8 cellular contexts compared by ENCODE assay signal in genomic region chr19:53394522-53394973, GRCh38. TPM values are rescaled to one million over a fixed set of nuclear protein-coding genes. Genes with fewer than 3 reads are reported as not detected.
DNase-seq lines count a peak whose midpoint lies in the region; ATAC-seq and TF ChIP-seq lines count a peak whose summit lies in the region.

No MANE protein-coding gene starts in this region.

- H3K4me1 Mint-ChIP-seq in GM23338: peaks cover 29% of the 10 kb centered on the region

- H3F3A ChIP-seq in GM23338 (replicated peaks; ENCODE audit: low read depth): peaks cover 3% of the 10 kb centered on the region; the same call in 1 of the 2 replicates

- DNase-seq in GM23338 (ENCODE audit: low spot score) (peak; percentile 84), glomerular visceral epithelial cell (ENCODE audit: extremely low spot score) (peak; percentile 66), omental fat pad (ENCODE audit: low spot score) (peak; percentile 24), SIG-M5 (lab: John Stamatoyannopoulos, UW) (no peak), NCI-H1694 treated with DMSO at 0.1 percent for 48 hours (lab: John Stamatoyannopoulos, UW) (no peak)

- ATAC-seq in GM23338: peak; percentile 47
- ATAC-seq in omental fat pad (ENCODE audit: low FRiP score): peak; percentile 32
- no peak for ATAC-seq in GM21390 (IDR thresholded peaks at IDR 0.05; ENCODE audit: unreplicated experiment)

- no peak for TF ChIP-seq CTCF in GM23338 (conservative IDR thresholded peaks at IDR 0.05; ENCODE audit: low read depth in 2 of 2)
- TF ChIP-seq CTCF in WI38 (IDR thresholded peaks at IDR 0.05; ENCODE audit: low read depth, low read length): no peak
- no peak for TF ChIP-seq CTCF in omental fat pad (IDR thresholded peaks at IDR 0.05)

- peaks cover 3% of the 10 kb centered on the region; the same call in 1 of the 2 replicates for H3K9me2 ChIP-seq in GM23338 (ENCODE audit: insufficient read depth)

- H3K27ac ChIP-seq in ACC112 (ENCODE audit: low read depth, low read length) (peak overlapping the region; percentile 68), GM23338 (ENCODE audit: low read depth) (peak overlapping the region; percentile 89)

- H3K36me3 Mint-ChIP-seq in GM23338 (ENCODE audit: low read depth): peaks cover 7% of the 10 kb centered on the region

- peaks cover 21% of the 10 kb centered on the region for H3K27me3 Mint-ChIP-seq in GM23338 (ENCODE audit: insufficient read depth, low read depth, poor library complexity)

- H2AFZ ChIP-seq in ACC112 (ENCODE audit: low read length, unreplicated experiment) (peak overlapping the region; percentile 85), GM23338 (peak overlapping the region; percentile 29)

- H3K27ac Mint-ChIP-seq in GM23338: peak overlapping the region; percentile 88

- H3K79me2 ChIP-seq in ACC112 (ENCODE audit: control insufficient read depth, insufficient read depth, low read length, unreplicated experiment) (peaks cover 13% of the 10 kb centered on the region), GM23338 (replicated peaks; ENCODE audit: insufficient read depth) (peaks cover 15% of the 10 kb centered on the region)

- no peaks in the 10 kb centered on the region for H3K36me3 ChIP-seq in ACC112 (ENCODE audit: insufficient read depth, low read length)
- H3K36me3 ChIP-seq in GM23338 (ENCODE audit: insufficient read depth): peaks cover 6% of the 10 kb centered on the region; the same call in 1 of the 2 replicates

- H3K4me2 ChIP-seq in GM23338: peak overlapping the region; percentile 100

- H3K27me3 ChIP-seq in ACC112 (ENCODE audit: insufficient read depth, low read length) (no peaks in the 10 kb centered on the region), GM23338 (ENCODE audit: insufficient read depth) (no peaks in the 10 kb centered on the region)

- peak overlapping the region; percentile 98 for H3K4me3 Mint-ChIP-seq in GM23338

- H3K4me1 ChIP-seq in ACC112 (ENCODE audit: control insufficient read depth, insufficient read depth, low read length, unreplicated experiment) (no peaks in the 10 kb centered on the region), GM23338 (ENCODE audit: insufficient read depth) (peaks cover 39% of the 10 kb centered on the region)

- H3K4me3 ChIP-seq in ACC112 (ENCODE audit: low read depth, low read length): peak overlapping the region; percentile 87
- peak overlapping the region; percentile 97 for H3K4me3 ChIP-seq in GM23338
- peak overlapping the region; percentile 70 for H3K4me3 ChIP-seq in WI38 (ENCODE audit: low read depth, low read length)

- peaks cover 9% of the 10 kb centered on the region; the same call in 1 of the 2 replicates for H4K20me1 ChIP-seq in GM23338 (replicated peaks; ENCODE audit: insufficient read depth)

- no peaks in the 10 kb centered on the region for H3K9me3 Mint-ChIP-seq in GM23338

TF ChIP-seq in GM23338, 12 proteins besides CTCF, POLR2A, EP300 and RAD21:
- peak; percentile 27; the same call in 1 of the 2 replicates for TF ChIP-seq ETS1 (IDR thresholded peaks at IDR 0.05)
- no peak for TF ChIP-seq POLR2AphosphoS5 (IDR thresholded peaks at IDR 0.05; ENCODE audit: low read depth)

RNA-seq across cellular contexts. Expression of gene ZNF765, which starts 0.4 kb away (rescaled TPM):
- total RNA-seq in GM23338 (2014; rRNA removed; shearing (Covaris generic)): 30.0 and 33.4 TPM in 2 replicates
- 9.8 and 10.3 TPM in 2 replicates for polyA plus RNA-seq in GM23338 (2016; fragmentation: Nextera tagmentation; extraction: Ambion mirVana)
- 10 to 100 TPM in 2 of 4 donors, 1 to 10 TPM in 2; 8.5 to 19.4 (median 9.6) TPM for total RNA-seq in omental fat pad

RNA-seq across cellular contexts. Expression of gene ZNF525, which starts 29.0 kb away (rescaled TPM):
- total RNA-seq in GM23338 (2014; rRNA removed; shearing (Covaris generic)): 74.0 and 99.8 TPM in 2 replicates
- 29.5 and 39.3 TPM in 2 replicates for polyA plus RNA-seq in GM23338 (2016; fragmentation: Nextera tagmentation; extraction: Ambion mirVana)
- 10 to 100 TPM in 1 of 4 donors, 1 to 10 TPM in 3; 3.7 to 13.3 (median 7.6) TPM for total RNA-seq in omental fat pad

RNA-seq across cellular contexts. Expression of gene ZNF761, which starts 37.2 kb away (rescaled TPM):
- total RNA-seq in GM23338 (2014; rRNA removed; shearing (Covaris generic)): 35.0 and 40.1 TPM in 2 replicates
- polyA plus RNA-seq in GM23338 (2016; fragmentation: Nextera tagmentation; extraction: Ambion mirVana): 13.4 and 17.1 TPM in 2 replicates
- total RNA-seq in omental fat pad: 10 to 100 TPM; 10.4 to 16.8 (median 14.2) TPM

Comparison
In these comparisons a context has a peak if more than half of its experiments do, and no peak if none do; other contexts are left out.
1. DNase-seq: peak in GM23338 (single experiment), glomerular visceral epithelial cell (single experiment) and omental fat pad (single experiment); none in SIG-M5 (single experiment) and NCI-H1694 treated with DMSO at 0.1 percent for 48 hours (single experiment).
2. Peak in every context shown above with its lines, with median percentiles within 50 percentile points of each other: H3K4me3 ChIP-seq.